10 cellular contexts compared by ENCODE assay signal in genomic region chr7:110534241-110534931, GRCh38.
DNase-seq lines count a peak whose midpoint lies in the region; ATAC-seq and TF ChIP-seq lines count a peak whose summit lies in the region.
"Had no signal": no experiment of that assay in that cellular context is flagged by ENCODE, and none has a peak within 500 bp of the region (broad histone marks: within the 10 kb centered on the region; RNA-seq: fewer than 3 reads in every experiment).

No MANE protein-coding gene starts in this region.

- TF ChIP-seq CTCF in BE2C (IDR thresholded peaks at IDR 0.05; ENCODE audit: low read depth, low read length): peak; percentile 34; the same call in 1 of the 2 replicates

- H3K4me3 Mint-ChIP-seq in T-helper 2 cell treated with Interferon-gamma antibody and Interleukin-4, amounts not matched to agents 5 μg/mL and 100 μg/mL, for 36 hours: no peak overlapping the region
- H3K4me3 Mint-ChIP-seq: neural crest cell had no signal

- no peak overlapping the region for H3K4me3 ChIP-seq in BE2C (ENCODE audit: low read depth, low read length)
- H3K4me3 ChIP-seq in SJCRH30: no peak overlapping the region

- no peak overlapping the region for H3K27ac Mint-ChIP-seq in T-helper 2 cell treated with Interferon-gamma antibody and Interleukin-4, amounts not matched to agents 5 μg/mL and 100 μg/mL, for 36 hours

- H3K27me3 Mint-ChIP-seq in T-helper 2 cell treated with Interferon-gamma antibody and Interleukin-4, amounts not matched to agents 5 μg/mL and 100 μg/mL, for 36 hours (ENCODE audit: low read depth): no peaks in the 10 kb centered on the region

- H3K36me3 Mint-ChIP-seq in T-helper 2 cell treated with Interferon-gamma antibody and Interleukin-4, amounts not matched to agents 5 μg/mL and 100 μg/mL, for 36 hours (ENCODE audit: low read depth): no peaks in the 10 kb centered on the region

- H3K9me3 Mint-ChIP-seq in T-helper 2 cell treated with Interferon-gamma antibody and Interleukin-4, amounts not matched to agents 5 μg/mL and 100 μg/mL, for 36 hours: no peaks in the 10 kb centered on the region
- H3K9me3 Mint-ChIP-seq: neural crest cell had no signal

- H3K9me3 ChIP-seq in BE2C: no peaks in the 10 kb centered on the region
- H3K9me3 ChIP-seq in SJCRH30 (replicated peaks): no peaks in the 10 kb centered on the region

- no peak overlapping the region for H3K27ac ChIP-seq in SJCRH30

- DNase-seq in BE2C: peak; percentile 89
- DNase-seq in SJCRH30: peak; percentile 34 to 57
- DNase-seq in fibroblast of the conjunctiva (ENCODE audit: low read depth): peak; percentile 14
- no peak for DNase-seq in T-helper 2 cell treated with Interferon-gamma antibody and Interleukin-4, amounts not matched to agents 5 μg/mL and 100 μg/mL, for 36 hours (ENCODE audit: low spot score)
- no peak for DNase-seq in GF-D8 (lab: John Stamatoyannopoulos, UW)
- DNase-seq: NCI-H187 treated with DMSO at 0.1 percent for 48 hours had no signal

- H3K4me1 ChIP-seq in BE2C (peaks cover 16% of the 10 kb centered on the region), SJCRH30 (no peaks in the 10 kb centered on the region)

- no peaks in the 10 kb centered on the region for H3K4me1 Mint-ChIP-seq in T-helper 2 cell treated with Interferon-gamma antibody and Interleukin-4, amounts not matched to agents 5 μg/mL and 100 μg/mL, for 36 hours (ENCODE audit: low read depth)
- H3K4me1 Mint-ChIP-seq: neural crest cell had no signal

- H3K27me3 ChIP-seq in BE2C: no peaks in the 10 kb centered on the region
- no peaks in the 10 kb centered on the region for H3K27me3 ChIP-seq in SJCRH30

- ATAC-seq in HG03442 (IDR thresholded peaks at IDR 0.05; ENCODE audit: unreplicated experiment) (peak; percentile 46), HG02970 (IDR thresholded peaks at IDR 0.05; ENCODE audit: low FRiP score, unreplicated experiment) (no peak), HG03139 (IDR thresholded peaks at IDR 0.05; ENCODE audit: unreplicated experiment) (no peak)

- H3K36me3 ChIP-seq in BE2C (no peaks in the 10 kb centered on the region), SJCRH30 (no peaks in the 10 kb centered on the region)

Comparison
In these comparisons a context has a peak if more than half of its experiments do, and no peak if none do; other contexts are left out.
1. DNase-seq: peak in BE2C (single experiment), SJCRH30 (2 of 2) and fibroblast of the conjunctiva (single experiment); none in T-helper 2 cell treated with Interferon-gamma antibody and Interleukin-4, amounts not matched to agents 5 μg/mL and 100 μg/mL, for 36 hours (single experiment) and GF-D8 (single experiment).